ENCODE assay signal across 9 cellular contexts in genomic region chr6:118283759-118284158, GRCh38.
DNase-seq lines count a peak whose midpoint lies in the region; ATAC-seq and TF ChIP-seq lines count a peak whose summit lies in the region.
"Had no signal": no experiment of that assay in that cellular context is flagged by ENCODE, and none has a peak within 500 bp of the region (broad histone marks: within the 10 kb centered on the region; RNA-seq: fewer than 3 reads in every experiment).

No MANE protein-coding gene starts in this region.

- H3K4me2 ChIP-seq in PC-9: peak overlapping the region; percentile 45

- no peak for ATAC-seq in stimulated activated effector memory CD8-positive, alpha-beta T cell treated with anti-CD3 and anti-CD28 coated beads, Interleukin-12 subunit alpha, Interleukin-12 subunit beta, amount 100 ng/mL, for 72 hours
- ATAC-seq in GM21717 (IDR thresholded peaks at IDR 0.05; ENCODE audit: unreplicated experiment): no peak

- H3K27me3 ChIP-seq in PC-9 (ENCODE audit: insufficient read depth, low read depth) (no peaks in the 10 kb centered on the region), adipocyte (replicated peaks; ENCODE audit: control insufficient read depth, insufficient read depth, low read length) (peaks cover 5% of the 10 kb centered on the region), right atrium auricular region (no peaks in the 10 kb centered on the region)

- 0 out of 2 replicates have a peak overlapping the region, but pooled peaks have one; percentile 15 for H2AFZ ChIP-seq in PC-9

- H3K9me2 ChIP-seq in PC-9 (ENCODE audit: insufficient read depth): no peaks in the 10 kb centered on the region

- in situ Hi-C loops in KBM-7 (cut with MboI; ENCODE audit: low pct_unique_long_range_greater_than_20kb, low sequenced_read_pairs): loop anchor here (25.0 kb wide), 1 partner anchor 304 kb away; no protein-coding TSS in a partner anchor

- H3K4me1 Mint-ChIP-seq in stimulated activated effector memory CD8-positive, alpha-beta T cell treated with anti-CD3 and anti-CD28 coated beads, Interleukin-12 subunit alpha, Interleukin-12 subunit beta, amount 100 ng/mL, for 72 hours: peaks cover 5% of the 10 kb centered on the region

- no peaks in the 10 kb centered on the region for H3K36me3 Mint-ChIP-seq in stimulated activated effector memory CD8-positive, alpha-beta T cell treated with anti-CD3 and anti-CD28 coated beads, Interleukin-12 subunit alpha, Interleukin-12 subunit beta, amount 100 ng/mL, for 72 hours
- H3K36me3 Mint-ChIP-seq: activated naive CD4-positive, alpha-beta T cell treated with anti-CD3 and anti-CD28 coated beads, Interleukin-2, amount 50 U/mL, for 24 hours had no signal

- H3K4me3 ChIP-seq in PC-9: no peak overlapping the region
- peak overlapping the region; percentile 64 for H3K4me3 ChIP-seq in adipocyte (ENCODE audit: low read length)
- no peak overlapping the region for H3K4me3 ChIP-seq in right atrium auricular region

- BruUV-seq in PC-9 (replicated peaks; lab: Mats Ljungman, UMichigan): no TSS peak

- H3K36me3 ChIP-seq in PC-9 (ENCODE audit: low read depth) (no peaks in the 10 kb centered on the region), adipocyte (ENCODE audit: control insufficient read depth, insufficient read depth, low read length, severe bottlenecking) (no peaks in the 10 kb centered on the region), right atrium auricular region (no peaks in the 10 kb centered on the region)

- DNase-seq in EL: peak; percentile 69
- peak; percentile 72 for DNase-seq in KBM-7
- DNase-seq in PC-9: peak; percentile 2 to 66
- DNase-seq in adipocyte (ENCODE audit: low read depth): peak; percentile 88
- DNase-seq in right atrium auricular region (ENCODE audit: low spot score): no peak
- peak; percentile 4 for DNase-seq in stimulated activated CD4-positive, alpha-beta T cell treated with anti-CD3 and anti-CD28 coated beads, Interleukin-1b, Interleukin-23, amount 100 ng/mL, for 1 hour (ENCODE audit: low read depth in 2 of 2)
- DNase-seq in stimulated activated effector memory CD8-positive, alpha-beta T cell treated with anti-CD3 and anti-CD28 coated beads, Interleukin-12 subunit alpha, Interleukin-12 subunit beta, amount 100 ng/mL, for 72 hours (ENCODE audit: low spot score in 2 of 2): no peak

- H3K27ac ChIP-seq in PC-9: no peak overlapping the region
- peak overlapping the region in 1 of 2 donors; percentile 33 for H3K27ac ChIP-seq in right atrium auricular region

- no peaks in the 10 kb centered on the region for H4K20me1 ChIP-seq in PC-9 (ENCODE audit: insufficient read depth)

- intact Hi-C loops in PC-9 (cut with micrococcal nuclease; ENCODE audit: unreplicated experiment): loop anchor here (2.0 to 5.0 kb wide), 5 partner anchors 224 to 829 kb away; no protein-coding TSS in a partner anchor

- H3K4me3 Mint-ChIP-seq in stimulated activated effector memory CD8-positive, alpha-beta T cell treated with anti-CD3 and anti-CD28 coated beads, Interleukin-12 subunit alpha, Interleukin-12 subunit beta, amount 100 ng/mL, for 72 hours: no peak overlapping the region
- H3K4me3 Mint-ChIP-seq: activated naive CD4-positive, alpha-beta T cell treated with anti-CD3 and anti-CD28 coated beads, Interleukin-2, amount 50 U/mL, for 24 hours had no signal

- POLR2A ChIA-PET in PC-9 (lab: Charles Lee; ENCODE audit: unreplicated experiment): no interaction called here

- H3K4me1 ChIP-seq in PC-9 (replicated peaks; ENCODE audit: insufficient read depth): no peaks in the 10 kb centered on the region
- peaks cover 4% of the 10 kb centered on the region for H3K4me1 ChIP-seq in adipocyte (ENCODE audit: control insufficient read depth, insufficient read depth, low read length)
- H3K4me1 ChIP-seq in right atrium auricular region: peaks cover 0 to 13% of the 10 kb centered on the region in 2 donors

- no peak overlapping the region for H3K9ac ChIP-seq in adipocyte (ENCODE audit: low read length)

- H3F3A ChIP-seq in PC-9 (ENCODE audit: insufficient read depth, low read depth): no peaks in the 10 kb centered on the region

- H3K9me3 Mint-ChIP-seq in stimulated activated effector memory CD8-positive, alpha-beta T cell treated with anti-CD3 and anti-CD28 coated beads, Interleukin-12 subunit alpha, Interleukin-12 subunit beta, amount 100 ng/mL, for 72 hours: no peaks in the 10 kb centered on the region
- H3K9me3 Mint-ChIP-seq: activated naive CD4-positive, alpha-beta T cell treated with anti-CD3 and anti-CD28 coated beads, Interleukin-2, amount 50 U/mL, for 24 hours had no signal

- no peak overlapping the region for H3K27ac Mint-ChIP-seq in stimulated activated effector memory CD8-positive, alpha-beta T cell treated with anti-CD3 and anti-CD28 coated beads, Interleukin-12 subunit alpha, Interleukin-12 subunit beta, amount 100 ng/mL, for 72 hours
- H3K27ac Mint-ChIP-seq: activated naive CD4-positive, alpha-beta T cell treated with anti-CD3 and anti-CD28 coated beads, Interleukin-2, amount 50 U/mL, for 24 hours had no signal

- TF ChIP-seq CTCF in PC-9 (conservative IDR thresholded peaks at IDR 0.05) (peak; percentile 89), right atrium auricular region (IDR thresholded peaks at IDR 0.05) (peak; percentile 57 to 82)

- H3K79me2 ChIP-seq in PC-9 (ENCODE audit: low read depth): no peaks in the 10 kb centered on the region

- no peaks in the 10 kb centered on the region for H3K9me3 ChIP-seq in PC-9 (ENCODE audit: insufficient read depth, low read depth)
- no peaks in the 10 kb centered on the region for H3K9me3 ChIP-seq in adipocyte (ENCODE audit: control insufficient read depth, low read length)
- no peaks in the 10 kb centered on the region for H3K9me3 ChIP-seq in right atrium auricular region

- CTCF ChIA-PET in PC-9 (lab: Charles Lee): no interaction called here

Comparison
In these comparisons a context has a peak if more than half of its experiments do, and no peak if none do; other contexts are left out.
1. DNase-seq: peak in EL (single experiment), KBM-7 (single experiment), PC-9 (2 of 2), adipocyte (single experiment) and stimulated activated CD4-positive, alpha-beta T cell treated with anti-CD3 and anti-CD28 coated beads, Interleukin-1b, Interleukin-23, amount 100 ng/mL, for 1 hour (2 of 2); none in right atrium auricular region (single experiment) and stimulated activated effector memory CD8-positive, alpha-beta T cell treated with anti-CD3 and anti-CD28 coated beads, Interleukin-12 subunit alpha, Interleukin-12 subunit beta, amount 100 ng/mL, for 72 hours (0 of 2).